In genomic region chr5:61881821-61882220, GRCh38 we compare ENCODE assay signal across 13 cellular contexts.
DNase-seq lines count a peak whose midpoint lies in the region; ATAC-seq and TF ChIP-seq lines count a peak whose summit lies in the region.
"Had no signal": no experiment of that assay in that cellular context is flagged by ENCODE, and none has a peak within 500 bp of the region (broad histone marks: within the 10 kb centered on the region; RNA-seq: fewer than 3 reads in every experiment).

No MANE protein-coding gene starts in this region.

- no peak overlapping the region for H3K4me3 ChIP-seq in fibroblast of the aortic adventitia (ENCODE audit: low read depth, low read length)
- H3K4me3 ChIP-seq in neuronal stem cell (ENCODE audit: low read length in 2 of 2): no peak overlapping the region
- H3K4me3 ChIP-seq: BLaER1, Peyer's patch, psoas muscle had no signal

- H2BK15ac ChIP-seq in neuronal stem cell (ENCODE audit: low read length): no peak overlapping the region

- H4K8ac ChIP-seq in neuronal stem cell (ENCODE audit: low read depth, low read length): no peak overlapping the region

- no peak overlapping the region for H4K91ac ChIP-seq in neuronal stem cell (ENCODE audit: low read depth, low read length, poor library complexity)

- no peak overlapping the region for H3K4ac ChIP-seq in neuronal stem cell (ENCODE audit: low read length)

- H3K27ac ChIP-seq in neuronal stem cell (replicated peaks; ENCODE audit: low read length): no peak overlapping the region
- H3K27ac ChIP-seq: BLaER1, Peyer's patch, psoas muscle, WERI-Rb-1 had no signal

- no peak overlapping the region for H3K9ac ChIP-seq in neuronal stem cell (ENCODE audit: low read depth, low read length, poor library complexity)
- H3K9ac ChIP-seq: BLaER1 had no signal

- H3K18ac ChIP-seq in neuronal stem cell (ENCODE audit: low read length): no peak overlapping the region

- peak overlapping the region; percentile 68 for H2AFZ ChIP-seq in neuronal stem cell (ENCODE audit: low read length)

- H3K9me3 ChIP-seq in neuronal stem cell (replicated peaks in 1 of 2; ENCODE audit: control insufficient read depth in 2 of 2, insufficient read depth in 1 of 2, low read depth in 1 of 2, low read length in 2 of 2): no peaks in the 10 kb centered on the region
- H3K9me3 ChIP-seq: BLaER1, Peyer's patch, psoas muscle had no signal

- no peak overlapping the region for H2BK5ac ChIP-seq in neuronal stem cell (ENCODE audit: low read length)

- H3K4me2 ChIP-seq in neuronal stem cell (ENCODE audit: insufficient read depth, low read length, poor library complexity, severe bottlenecking): no peak overlapping the region
- H3K4me2 ChIP-seq: BLaER1 had no signal

- intact Hi-C loops in Right ventricle myocardium inferior (cut with DNase I): no loop called here

- H3K23ac ChIP-seq in neuronal stem cell (ENCODE audit: low read depth, low read length, poor library complexity): no peak overlapping the region

- H2BK120ac ChIP-seq in neuronal stem cell (ENCODE audit: low read depth, low read length): no peak overlapping the region

- H3K36me3 ChIP-seq in neuronal stem cell (replicated peaks in 1 of 2; ENCODE audit: control insufficient read depth in 2 of 2, insufficient read depth in 2 of 2, low read length in 2 of 2): no peaks in the 10 kb centered on the region
- H3K36me3 ChIP-seq: BLaER1, Peyer's patch, WERI-Rb-1 had no signal

- peak; percentile 13 for DNase-seq in COLO829 (ENCODE audit: low spot score)
- peak; percentile 22 for DNase-seq in RPMI7951 (ENCODE audit: low read depth)
- DNase-seq in fibroblast of the aortic adventitia (ENCODE audit: low read depth): peak; percentile 4
- no peak for DNase-seq in neuronal stem cell (ENCODE audit: low spot score)
- no peak for DNase-seq in stimulated activated CD4-positive, alpha-beta T cell treated with anti-CD3 and anti-CD28 coated beads, Interleukin-12 subunit alpha, Interleukin-12 subunit beta, amount 100 ng/mL, for 4 hours
- DNase-seq in NCI-H748 treated with DMSO at 0.1 percent for 48 hours (lab: John Stamatoyannopoulos, UW): no peak
- no peak for DNase-seq in Right ventricle myocardium inferior (ENCODE audit: missing footprints)
- DNase-seq: Peyer's patch, psoas muscle, WERI-Rb-1 had no signal

- H2AK5ac ChIP-seq in neuronal stem cell (ENCODE audit: low read depth, low read length): no peak overlapping the region

- no peak for TF ChIP-seq CTCF in fibroblast of the aortic adventitia (IDR thresholded peaks at IDR 0.05; ENCODE audit: insufficient read depth, low read length)

- peaks cover 9 to 10% of the 10 kb centered on the region in 2 donors for H3K4me1 ChIP-seq in neuronal stem cell (ENCODE audit: control insufficient read depth in 2 of 2, insufficient read depth in 1 of 2, low read depth in 1 of 2, low read length in 2 of 2)
- H3K4me1 ChIP-seq: BLaER1, Peyer's patch, psoas muscle had no signal

- no peak for ATAC-seq in Right ventricle myocardium inferior
- ATAC-seq in HG02973 (IDR thresholded peaks at IDR 0.05; ENCODE audit: unreplicated experiment): no peak
- ATAC-seq: esophagus mucosa, psoas muscle had no signal

- H2BK12ac ChIP-seq in neuronal stem cell (ENCODE audit: low read length): no peak overlapping the region

- no CpG with 5 or more reads among the region's 4 CpGs for WGBS in neuronal stem cell (ENCODE audit: extremely low coverage in 2 of 2, insufficient read length in 2 of 2, insufficient replicate concordance in 1 of 2), 2 donors

- H3K79me1 ChIP-seq in neuronal stem cell (ENCODE audit: low read depth, low read length): no peaks in the 10 kb centered on the region

- no peaks in the 10 kb centered on the region for H3K27me3 ChIP-seq in neuronal stem cell (ENCODE audit: control insufficient read depth in 3 of 3, insufficient read depth in 3 of 3, low read depth in 1 of 3, low read length in 3 of 3)
- H3K27me3 ChIP-seq: BLaER1, Peyer's patch had no signal

- H3K14ac ChIP-seq in neuronal stem cell (ENCODE audit: low read length): no peak overlapping the region

Comparison
In these comparisons a context has a peak if more than half of its experiments do, and no peak if none do; other contexts are left out.
1. DNase-seq: peak in COLO829 (single experiment), RPMI7951 (single experiment) and fibroblast of the aortic adventitia (single experiment); none in neuronal stem cell (single experiment), stimulated activated CD4-positive, alpha-beta T cell treated with anti-CD3 and anti-CD28 coated beads, Interleukin-12 subunit alpha, Interleukin-12 subunit beta, amount 100 ng/mL, for 4 hours (single experiment), NCI-H748 treated with DMSO at 0.1 percent for 48 hours (single experiment) and Right ventricle myocardium inferior (single experiment).